7 cellular contexts compared by ENCODE assay signal in genomic region chr4:186820371-186820990, GRCh38.
DNase-seq lines count a peak whose midpoint lies in the region; ATAC-seq and TF ChIP-seq lines count a peak whose summit lies in the region.

No MANE protein-coding gene starts in this region.

- CTCF ChIA-PET in CD8-positive, alpha-beta T cell (lab: Charles Lee) = no interaction called here
- CTCF ChIA-PET in activated CD8-positive, alpha-beta T cell treated with anti-CD3 and anti-CD28 coated beads for 36 hours (lab: Charles Lee) = no interaction called here

- peaks cover 2% of the 10 kb centered on the region for H3K9me3 Mint-ChIP-seq in CD8-positive, alpha-beta T cell
- peaks cover 2% of the 10 kb centered on the region for H3K9me3 Mint-ChIP-seq in activated CD8-positive, alpha-beta T cell treated with anti-CD3 and anti-CD28 coated beads for 36 hours

- H3K36me3 ChIP-seq in CD8-positive, alpha-beta T cell (ENCODE audit: insufficient read depth, low read length) = no peaks in the 10 kb centered on the region

- H3K27me3 ChIP-seq in CD8-positive, alpha-beta T cell (ENCODE audit: insufficient read depth, low read length) = no peaks in the 10 kb centered on the region

- intact Hi-C loops in CD8-positive, alpha-beta T cell (cut with DNase I, micrococcal nuclease) = no loop called here
- intact Hi-C loops in activated CD8-positive, alpha-beta T cell treated with anti-CD3 and anti-CD28 coated beads for 36 hours (cut with micrococcal nuclease) = no loop called here

- DNase-seq in NCI-H345 treated with DMSO at 0.1 percent for 48 hours (lab: John Stamatoyannopoulos, UW; ENCODE audit: unreplicated experiment) (peak; percentile 12), fibroblast of peridontal ligament (ENCODE audit: extremely low read depth) (peak; percentile 38), retina (peak; percentile 25)
- no peak for DNase-seq in CD8-positive, alpha-beta T cell
- no peak for DNase-seq in activated CD8-positive, alpha-beta T cell treated with anti-CD3 and anti-CD28 coated beads for 36 hours
- no peak for DNase-seq in stimulated activated CD4-positive, alpha-beta T cell treated with anti-CD3 and anti-CD28 coated beads, Interleukin-2, amount 100 ng/mL, for 24 hours

- no peaks in the 10 kb centered on the region for H3K36me3 Mint-ChIP-seq in CD8-positive, alpha-beta T cell
- H3K36me3 Mint-ChIP-seq in activated CD8-positive, alpha-beta T cell treated with anti-CD3 and anti-CD28 coated beads for 36 hours (ENCODE audit: low read depth) = no peaks in the 10 kb centered on the region

- no peak overlapping the region for H3K4me3 ChIP-seq in CD8-positive, alpha-beta T cell (ENCODE audit: low read depth, low read length)

- POLR2A ChIA-PET in CD8-positive, alpha-beta T cell (lab: Charles Lee) = no interaction called here
- POLR2A ChIA-PET in activated CD8-positive, alpha-beta T cell treated with anti-CD3 and anti-CD28 coated beads for 36 hours (lab: Charles Lee) = no interaction called here

- no peaks in the 10 kb centered on the region for H3K4me1 Mint-ChIP-seq in CD8-positive, alpha-beta T cell (ENCODE audit: low read depth)
- no peaks in the 10 kb centered on the region for H3K4me1 Mint-ChIP-seq in activated CD8-positive, alpha-beta T cell treated with anti-CD3 and anti-CD28 coated beads for 36 hours (ENCODE audit: low read depth)

- H3K27me3 Mint-ChIP-seq in CD8-positive, alpha-beta T cell (ENCODE audit: low read depth) = no peaks in the 10 kb centered on the region
- H3K27me3 Mint-ChIP-seq in activated CD8-positive, alpha-beta T cell treated with anti-CD3 and anti-CD28 coated beads for 36 hours = no peaks in the 10 kb centered on the region

- no peak for TF ChIP-seq CTCF in CD8-positive, alpha-beta T cell (IDR thresholded peaks at IDR 0.05)
- TF ChIP-seq CTCF in activated CD8-positive, alpha-beta T cell treated with anti-CD3 and anti-CD28 coated beads for 36 hours (IDR thresholded peaks at IDR 0.05) = no peak

- H3K27ac Mint-ChIP-seq in CD8-positive, alpha-beta T cell = no peak overlapping the region
- H3K27ac Mint-ChIP-seq in activated CD8-positive, alpha-beta T cell treated with anti-CD3 and anti-CD28 coated beads for 36 hours = no peak overlapping the region

- no peak overlapping the region for H3K27ac ChIP-seq in CD8-positive, alpha-beta T cell (ENCODE audit: low read depth, low read length)

- H3K4me3 Mint-ChIP-seq in CD8-positive, alpha-beta T cell = no peak overlapping the region
- no peak overlapping the region for H3K4me3 Mint-ChIP-seq in activated CD8-positive, alpha-beta T cell treated with anti-CD3 and anti-CD28 coated beads for 36 hours

- peak; percentile 69 for ATAC-seq in GM18907 (IDR thresholded peaks at IDR 0.05; ENCODE audit: unreplicated experiment)
- ATAC-seq in CD8-positive, alpha-beta T cell = no peak
- no peak for ATAC-seq in activated CD8-positive, alpha-beta T cell treated with anti-CD3 and anti-CD28 coated beads for 36 hours

- H3K4me1 ChIP-seq in CD8-positive, alpha-beta T cell (ENCODE audit: insufficient read depth, low read length) = no peaks in the 10 kb centered on the region

- H3K9me3 ChIP-seq in CD8-positive, alpha-beta T cell (ENCODE audit: low read length) = no peaks in the 10 kb centered on the region

Comparison
In these comparisons a context has a peak if more than half of its experiments do, and no peak if none do; other contexts are left out.
1. DNase-seq: peak in NCI-H345 treated with DMSO at 0.1 percent for 48 hours (single experiment), fibroblast of peridontal ligament (single experiment) and retina (single experiment); none in CD8-positive, alpha-beta T cell (0 of 7), activated CD8-positive, alpha-beta T cell treated with anti-CD3 and anti-CD28 coated beads for 36 hours (single experiment) and stimulated activated CD4-positive, alpha-beta T cell treated with anti-CD3 and anti-CD28 coated beads, Interleukin-2, amount 100 ng/mL, for 24 hours (0 of 2).